Comparison of ENCODE assay signal across 7 cellular contexts in genomic region chr2:88831792-88832248, GRCh38.
A peak's percentile ranks its signal among the peaks of the same experiment; 100 is the strongest.
DNase-seq lines count a peak whose midpoint lies in the region; ATAC-seq and TF ChIP-seq lines count a peak whose summit lies in the region.

No MANE protein-coding gene starts in this region.

- H3K9me3 Mint-ChIP-seq in chondrocyte (ENCODE audit: low read depth) = no peaks in the 10 kb centered on the region
- no peaks in the 10 kb centered on the region for H3K9me3 Mint-ChIP-seq in natural killer cell

- no peak overlapping the region for H3K4me3 Mint-ChIP-seq in chondrocyte (ENCODE audit: unreplicated experiment)
- no peak overlapping the region for H3K4me3 Mint-ChIP-seq in natural killer cell

- ATAC-seq in GM19467 (IDR thresholded peaks at IDR 0.05; ENCODE audit: unreplicated experiment) (peak; percentile 65), HG03439 (IDR thresholded peaks at IDR 0.05; ENCODE audit: unreplicated experiment) (peak; percentile 90), natural killer cell (peak; percentile 44 to 64 (median 54))

- DNase-seq in GM06990 (ENCODE audit: extremely low read depth, insufficient read length) = peak; percentile 40
- DNase-seq in SK-N-DZ (ENCODE audit: low spot score) = peak; percentile 6
- DNase-seq in chondrocyte (ENCODE audit: low spot score) = no peak
- DNase-seq in natural killer cell = no peak
- no peak for DNase-seq in NCI-H510A treated with DMSO at 0.1 percent for 48 hours (lab: John Stamatoyannopoulos, UW)

- H3K27me3 ChIP-seq in GM06990 (replicated peaks; ENCODE audit: control insufficient read depth, insufficient read depth, low read length) = no peaks in the 10 kb centered on the region; the same call in 1 of the 2 replicates

- intact Hi-C loops in natural killer cell (cut with micrococcal nuclease) = no loop called here

- no peaks in the 10 kb centered on the region for H3K36me3 ChIP-seq in GM06990 (ENCODE audit: control insufficient read depth, insufficient read depth, low read length)

- H3K4me3 ChIP-seq in GM06990 (replicated peaks; ENCODE audit: low read depth, low read length) = no peak overlapping the region

- H3K27me3 Mint-ChIP-seq in chondrocyte (ENCODE audit: low read depth) (peaks cover 11% of the 10 kb centered on the region), natural killer cell (ENCODE audit: low read depth in 2 of 2) (peaks cover 0 to 3% of the 10 kb centered on the region in 2 donors)

- TF ChIP-seq CTCF in GM06990 (IDR thresholded peaks at IDR 0.05; ENCODE audit: insufficient read depth, low read length, poor library complexity, severe bottlenecking) = peak; percentile 97
- peak; percentile 58 for TF ChIP-seq CTCF in chondrocyte (IDR thresholded peaks at IDR 0.05)
- TF ChIP-seq CTCF in natural killer cell (IDR thresholded peaks at IDR 0.05) = peak; percentile 30

- H3K36me3 Mint-ChIP-seq in chondrocyte (ENCODE audit: low read depth) (no peaks in the 10 kb centered on the region), natural killer cell (no peaks in the 10 kb centered on the region)

- H3K4me1 Mint-ChIP-seq in chondrocyte (ENCODE audit: low read depth) = no peaks in the 10 kb centered on the region
- H3K4me1 Mint-ChIP-seq in natural killer cell = no peaks in the 10 kb centered on the region

- H3K27ac Mint-ChIP-seq in chondrocyte (ENCODE audit: unreplicated experiment) (no peak overlapping the region), natural killer cell (no peak overlapping the region)

Comparison
In these comparisons a context has a peak if more than half of its experiments do, and no peak if none do; other contexts are left out.
1. DNase-seq: peak in GM06990 (single experiment) and SK-N-DZ (single experiment); none in chondrocyte (single experiment), natural killer cell (single experiment) and NCI-H510A treated with DMSO at 0.1 percent for 48 hours (single experiment).
2. CTCF ChIP-seq: peak in every context shown above with its lines; median percentile 97 in GM06990; 58 in chondrocyte; 30 in natural killer cell.
3. Peak in every context shown above with its lines, with median percentiles within 50 percentile points of each other: ATAC-seq.